ENCODE assay signal across 10 cellular contexts in the genomic region with DNA sequence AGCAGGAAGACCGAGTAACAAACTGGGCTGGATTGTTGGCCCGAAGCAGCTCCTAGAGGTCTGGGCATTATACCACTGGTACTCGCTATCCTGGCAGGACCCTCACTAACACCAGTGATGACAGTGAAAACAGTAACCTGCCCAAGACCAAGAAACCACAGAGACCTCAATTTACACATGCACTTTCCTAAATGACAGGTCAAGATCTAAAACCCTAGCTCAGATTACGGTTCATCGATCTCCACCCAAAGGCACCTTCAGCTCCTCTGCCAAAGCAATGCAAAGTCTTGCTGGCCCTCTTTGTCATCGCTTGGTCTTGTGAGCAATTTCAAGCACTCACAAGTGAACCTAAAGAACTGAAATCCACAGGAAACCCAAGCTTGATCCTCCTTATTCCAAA. TPM values are rescaled to one million over a fixed set of nuclear protein-coding genes. Genes with fewer than 3 reads are reported as not detected.
A peak's percentile ranks its signal among the peaks of the same experiment; 100 is the strongest.
DNase-seq lines count a peak whose midpoint lies in the region; ATAC-seq and TF ChIP-seq lines count a peak whose summit lies in the region.
"Had no signal": no experiment of that assay in that cellular context is flagged by ENCODE, and none has a peak within 500 bp of the region (broad histone marks: within the 10 kb centered on the region; RNA-seq: fewer than 3 reads in every experiment).

No MANE protein-coding gene starts in this region.

- POLR2A ChIA-PET in BJ (lab: Charles Lee): no interaction called here

- H3K9me2 ChIP-seq in Loucy (replicated peaks; ENCODE audit: low read depth, low read length): no peaks in the 10 kb centered on the region

- H2AFZ ChIP-seq in Loucy (ENCODE audit: low read length): no peak overlapping the region

- H3K79me2 ChIP-seq in Loucy (ENCODE audit: insufficient read depth, low read length): peaks cover 60% of the 10 kb centered on the region

- H3K4me1 ChIP-seq in Loucy (ENCODE audit: insufficient read depth, low read length, poor library complexity, severe bottlenecking): peaks cover 33% of the 10 kb centered on the region

- peak overlapping the region; percentile 84 to 88 for H3K27ac Mint-ChIP-seq in natural killer cell

- CTCF ChIA-PET in BJ (lab: Yijun Ruan, JAX): interaction anchor here (1.0 to 1.8 kb wide), 2 partner anchors 9 to 62 kb away, joined by 3 to 4 read pairs; no protein-coding TSS in a partner anchor

- H3K4me1 Mint-ChIP-seq in natural killer cell: peaks cover 37 to 47% of the 10 kb centered on the region in 2 donors

- H3K27me3 ChIP-seq in BJ (ENCODE audit: control insufficient read depth, insufficient read depth, low read length) (no peaks in the 10 kb centered on the region), Loucy (ENCODE audit: insufficient read depth, low read length, poor library complexity, severe bottlenecking) (no peaks in the 10 kb centered on the region)

- H3K9me3 Mint-ChIP-seq in natural killer cell: no peaks in the 10 kb centered on the region

- ATAC-seq in natural killer cell: no peak

- TF ChIP-seq CTCF in BJ (IDR thresholded peaks at IDR 0.05; ENCODE audit: insufficient read depth, low read depth, low read length) (no peak), Loucy (conservative IDR thresholded peaks at IDR 0.05; ENCODE audit: low read length) (no peak), natural killer cell (IDR thresholded peaks at IDR 0.05) (no peak)

- H3K9me3 ChIP-seq in Loucy (ENCODE audit: insufficient read depth, low read depth, low read length): no peaks in the 10 kb centered on the region

- H3K36me3 Mint-ChIP-seq in natural killer cell: peaks cover 5% of the 10 kb centered on the region

- H3K27me3 Mint-ChIP-seq in natural killer cell (ENCODE audit: low read depth in 2 of 2): no peaks in the 10 kb centered on the region

- H3K36me3 ChIP-seq in BJ (ENCODE audit: control insufficient read depth, insufficient read depth, low read length): peaks cover 11% of the 10 kb centered on the region
- peaks cover 20% of the 10 kb centered on the region for H3K36me3 ChIP-seq in Loucy (ENCODE audit: insufficient read depth, low read length)

- H3K4me2 ChIP-seq in Loucy (ENCODE audit: low read depth, low read length, poor library complexity, severe bottlenecking): peak overlapping the region; percentile 99

- DNase-seq in BJ (ENCODE audit: low read depth): no peak
- DNase-seq in dedifferentiated amniotic fluid mesenchymal stem cell (ENCODE audit: extremely low spot score): peak; percentile 15
- no peak for DNase-seq in natural killer cell
- DNase-seq in NCI-H524 (lab: John Stamatoyannopoulos, UW): no peak
- no peak for DNase-seq in NCI-H2227 treated with DMSO at 0.1 percent for 48 hours (lab: John Stamatoyannopoulos, UW)
- DNase-seq in NCI-H69 (lab: John Stamatoyannopoulos, UW): no peak
- no peak for DNase-seq in COR-L47 (lab: John Stamatoyannopoulos, UW)
- DNase-seq: activated CD8-positive, alpha-beta memory T cell treated with anti-CD3 and anti-CD28 coated beads for 24 hours had no signal

- peak overlapping the region; percentile 86 for H3K9ac ChIP-seq in Loucy (ENCODE audit: low read depth, low read length, poor library complexity, severe bottlenecking)

- H4K20me1 ChIP-seq in Loucy (ENCODE audit: insufficient read depth, low read length, poor library complexity, severe bottlenecking): peaks cover 33% of the 10 kb centered on the region

- H3K4me3 Mint-ChIP-seq in natural killer cell: peak overlapping the region; percentile 91

- intact Hi-C loops in natural killer cell (cut with micrococcal nuclease): no loop called here

- H3K4me3 ChIP-seq in BJ (ENCODE audit: low read depth, low read length) (peak overlapping the region; percentile 87), Loucy (ENCODE audit: low read length, poor library complexity, severe bottlenecking) (peak overlapping the region; percentile 91)

- H3F3A ChIP-seq in Loucy (ENCODE audit: low read depth): no peaks in the 10 kb centered on the region

RNA-seq across cellular contexts. Expression of gene PIP4K2B, which starts 1.5 kb away (rescaled TPM):
- polyA plus RNA-seq in BJ (2011; rRNA removed): 37.2 and 41.6 TPM in 2 replicates
- 37.9 and 46.6 TPM in 2 replicates for polyA minus RNA-seq in BJ (2011; rRNA and poly(A)+ RNA removed)
- total RNA-seq in natural killer cell: 10 to 100 TPM; 26.8 to 36.8 (median 36.3) TPM

RNA-seq across cellular contexts. Expression of gene CWC25, which starts 27.3 kb away (rescaled TPM):
- polyA plus RNA-seq in BJ (2011; rRNA removed): 14.1 and 14.5 TPM in 2 replicates
- 4.6 and 5.5 TPM in 2 replicates for polyA minus RNA-seq in BJ (2011; rRNA and poly(A)+ RNA removed)
- 10 to 100 TPM; 63.8 to 79.4 (median 74.4) TPM for total RNA-seq in natural killer cell

RNA-seq across cellular contexts. Expression of gene PSMB3, which starts 45.3 kb away (rescaled TPM):
- polyA plus RNA-seq in BJ (2011; rRNA removed): 293 and 337 TPM in 2 replicates
- 158 and 319 TPM in 2 replicates for polyA minus RNA-seq in BJ (2011; rRNA and poly(A)+ RNA removed)
- total RNA-seq in natural killer cell: 100 to 1,000 TPM; 102 to 129 (median 118) TPM

RNA-seq across cellular contexts. Expression of gene PCGF2, which starts 49.7 kb away (rescaled TPM):
- polyA plus RNA-seq in BJ (2011; rRNA removed): 16.6 and 27.6 TPM in 2 replicates
- polyA minus RNA-seq in BJ (2011; rRNA and poly(A)+ RNA removed): 20.8 and 27.5 TPM in 2 replicates
- total RNA-seq in natural killer cell: under 1 TPM in 1 of 3 donors, not detected in 2; 0.12 TPM
- total RNA-seq: mononuclear cell had no signal

RNA-seq across cellular contexts. Expression of gene RPL23, which starts 55.7 kb away (rescaled TPM):
- polyA plus RNA-seq in BJ (2011; rRNA removed): 1,440 and 2,342 TPM in 2 replicates
- 176 and 213 TPM in 2 replicates for polyA minus RNA-seq in BJ (2011; rRNA and poly(A)+ RNA removed)
- total RNA-seq in natural killer cell: 100 to 1,000 TPM; 752 to 934 (median 923) TPM
